ENCODE assay signal across 10 cellular contexts in genomic region chr3:31522152-31522551, GRCh38. TPM values are rescaled to one million over a fixed set of nuclear protein-coding genes. Genes with fewer than 3 reads are reported as not detected.
A peak's percentile ranks its signal among the peaks of the same experiment; 100 is the strongest.
DNase-seq lines count a peak whose midpoint lies in the region; ATAC-seq and TF ChIP-seq lines count a peak whose summit lies in the region.
"Had no signal": no experiment of that assay in that cellular context is flagged by ENCODE, and none has a peak within 500 bp of the region (broad histone marks: within the 10 kb centered on the region; RNA-seq: fewer than 3 reads in every experiment).

No MANE protein-coding gene starts in this region.

- peak overlapping the region; percentile 73 for H3K4me2 ChIP-seq in Loucy (ENCODE audit: low read depth, low read length, poor library complexity, severe bottlenecking)

- peak; percentile 72 for DNase-seq in CD14-positive monocyte (ENCODE audit: low spot score)
- no peak for DNase-seq in activated naive CD8-positive, alpha-beta T cell treated with anti-CD3 and anti-CD28 coated beads, Interleukin-2, amount 10 ng/mL, durations not matched to agents 7 days and 5 days
- no peak for DNase-seq in NCI-H82 treated with DMSO at 0.1 percent for 48 hours (lab: John Stamatoyannopoulos, UW; ENCODE audit: unreplicated experiment)
- DNase-seq in A673 (ENCODE audit: low spot score), result no peak
- DNase-seq: caudate nucleus, SHP77 had no signal

- peak overlapping the region; percentile 61 to 91 (median 87) for H3K27ac Mint-ChIP-seq in CD14-positive monocyte
- peak overlapping the region; percentile 82 for H3K27ac Mint-ChIP-seq in activated naive CD8-positive, alpha-beta T cell treated with anti-CD3 and anti-CD28 coated beads, Interleukin-2, amount 10 ng/mL, durations not matched to agents 7 days and 5 days

- H3K9me3 Mint-ChIP-seq in CD14-positive monocyte, result no peaks in the 10 kb centered on the region
- H3K9me3 Mint-ChIP-seq in activated naive CD8-positive, alpha-beta T cell treated with anti-CD3 and anti-CD28 coated beads, Interleukin-2, amount 10 ng/mL, durations not matched to agents 7 days and 5 days, result peaks cover 3% of the 10 kb centered on the region

- no peaks in the 10 kb centered on the region for H3K9me2 ChIP-seq in Loucy (replicated peaks; ENCODE audit: low read depth, low read length)

- H3K27me3 ChIP-seq in Loucy (ENCODE audit: insufficient read depth, low read length, poor library complexity, severe bottlenecking) (no peaks in the 10 kb centered on the region), A673 (replicated peaks; ENCODE audit: insufficient read depth, low read depth, low read length, poor library complexity) (no peaks in the 10 kb centered on the region)

- peak overlapping the region; percentile 55 for H3K4me3 ChIP-seq in Loucy (ENCODE audit: low read length, poor library complexity, severe bottlenecking)
- H3K4me3 ChIP-seq in A673 (ENCODE audit: low read depth, low read length, poor library complexity, severe bottlenecking), result no peak overlapping the region

- H3K9me3 ChIP-seq in Loucy (ENCODE audit: insufficient read depth, low read depth, low read length) (no peaks in the 10 kb centered on the region), A673 (ENCODE audit: low read depth, low read length, poor library complexity, severe bottlenecking) (no peaks in the 10 kb centered on the region)

- H3K9ac ChIP-seq in Loucy (ENCODE audit: low read depth, low read length, poor library complexity, severe bottlenecking), result peak overlapping the region; percentile 59

- CTCF ChIA-PET in A673 (lab: Charles Lee), result no interaction called here

- H3K36me3 Mint-ChIP-seq in CD14-positive monocyte, result no peaks in the 10 kb centered on the region
- H3K36me3 Mint-ChIP-seq in activated naive CD8-positive, alpha-beta T cell treated with anti-CD3 and anti-CD28 coated beads, Interleukin-2, amount 10 ng/mL, durations not matched to agents 7 days and 5 days, result peaks cover 6% of the 10 kb centered on the region

- H4K20me1 ChIP-seq in Loucy (ENCODE audit: insufficient read depth, low read length, poor library complexity, severe bottlenecking), result no peaks in the 10 kb centered on the region

- H3K4me3 Mint-ChIP-seq in CD14-positive monocyte, result peak overlapping the region; percentile 2 to 55
- peak overlapping the region; percentile 32 for H3K4me3 Mint-ChIP-seq in activated naive CD8-positive, alpha-beta T cell treated with anti-CD3 and anti-CD28 coated beads, Interleukin-2, amount 10 ng/mL, durations not matched to agents 7 days and 5 days

- H3K4me1 Mint-ChIP-seq in CD14-positive monocyte, result peaks cover 12% of the 10 kb centered on the region
- H3K4me1 Mint-ChIP-seq in activated naive CD8-positive, alpha-beta T cell treated with anti-CD3 and anti-CD28 coated beads, Interleukin-2, amount 10 ng/mL, durations not matched to agents 7 days and 5 days, result peaks cover 20% of the 10 kb centered on the region

- TF ChIP-seq CTCF in CD14-positive monocyte (IDR thresholded peaks at IDR 0.05), result no peak
- TF ChIP-seq CTCF in Loucy (conservative IDR thresholded peaks at IDR 0.05; ENCODE audit: low read length), result no peak
- TF ChIP-seq CTCF in A673 (conservative IDR thresholded peaks at IDR 0.05; ENCODE audit: low read depth, low read length), result no peak

- intact Hi-C loops in CD14-positive monocyte (cut with micrococcal nuclease), result loop anchor here in 1 of 2 donors (10.0 kb wide), 2 partner anchors 53 to 267 kb away; no protein-coding TSS in a partner anchor
- intact Hi-C loops in A673 (cut with micrococcal nuclease; ENCODE audit: unreplicated experiment), result no loop called here

- H2AFZ ChIP-seq in Loucy (ENCODE audit: low read length), result no peak overlapping the region

- H3K27me3 Mint-ChIP-seq in CD14-positive monocyte (ENCODE audit: low read depth in 3 of 3), result no peaks in the 10 kb centered on the region
- no peaks in the 10 kb centered on the region for H3K27me3 Mint-ChIP-seq in activated naive CD8-positive, alpha-beta T cell treated with anti-CD3 and anti-CD28 coated beads, Interleukin-2, amount 10 ng/mL, durations not matched to agents 7 days and 5 days

- POLR2A ChIA-PET in activated naive CD8-positive, alpha-beta T cell treated with anti-CD3 and anti-CD28 coated beads, Interleukin-2, amount 10 ng/mL, durations not matched to agents 7 days and 5 days (lab: Charles Lee), result interaction anchor here (0.8 to 4.6 kb wide), 2 partner anchors 10 to 13 kb away, joined by 7 to 58 read pairs; partner anchors contain the start of gene STT3B
- POLR2A ChIA-PET in A673 (lab: Charles Lee; ENCODE audit: low non-redundant PET), result no interaction called here

- H3K79me2 ChIP-seq in Loucy (ENCODE audit: insufficient read depth, low read length), result peaks cover 32% of the 10 kb centered on the region

- H3K36me3 ChIP-seq in Loucy (ENCODE audit: insufficient read depth, low read length), result no peaks in the 10 kb centered on the region
- H3K36me3 ChIP-seq in A673 (ENCODE audit: insufficient read depth, low read length, poor library complexity, severe bottlenecking), result no peaks in the 10 kb centered on the region

- peak; percentile 68 for ATAC-seq in GM19043 (IDR thresholded peaks at IDR 0.05; ENCODE audit: low read depth, unreplicated experiment)
- peak; percentile 100 for ATAC-seq in activated naive CD8-positive, alpha-beta T cell treated with anti-CD3 and anti-CD28 coated beads, Interleukin-2, amount 10 ng/mL, durations not matched to agents 7 days and 5 days (ENCODE audit: low read depth)
- no peak for ATAC-seq in GM18502 (IDR thresholded peaks at IDR 0.05; ENCODE audit: poor library complexity, unreplicated experiment)
- ATAC-seq in HG03457 (IDR thresholded peaks at IDR 0.05; ENCODE audit: unreplicated experiment), result no peak

- H3K27ac ChIP-seq in A673 (ENCODE audit: low read depth, low read length, poor library complexity, severe bottlenecking), result no peak overlapping the region

- no TSS peak for BruUV-seq in A673 (replicated peaks; lab: Mats Ljungman, UMichigan)

- H3K4me1 ChIP-seq in Loucy (ENCODE audit: insufficient read depth, low read length, poor library complexity, severe bottlenecking) (peaks cover 34% of the 10 kb centered on the region), A673 (ENCODE audit: insufficient read depth, low read length, poor library complexity, severe bottlenecking) (no peaks in the 10 kb centered on the region)

- H3F3A ChIP-seq in Loucy (ENCODE audit: low read depth), result peaks cover 3% of the 10 kb centered on the region; the same call in 1 of the 2 replicates

RNA-seq across cellular contexts. Expression of gene STT3B, which starts 10.6 kb away (rescaled TPM):
- 10 to 100 TPM; 86.3 to 97.0 TPM for polyA plus RNA-seq in CD14-positive monocyte
- 100 to 1,000 TPM; 123 to 131 TPM for total RNA-seq in activated naive CD8-positive, alpha-beta T cell treated with anti-CD3 and anti-CD28 coated beads, Interleukin-2, amount 10 ng/mL, durations not matched to agents 7 days and 5 days
- total RNA-seq in A673 (2021), result 129 and 137 TPM in 2 replicates

Comparison
In these comparisons a context has a peak if more than half of its experiments do, and no peak if none do; other contexts are left out.
1. ATAC-seq: peak in GM19043 (single experiment) and activated naive CD8-positive, alpha-beta T cell treated with anti-CD3 and anti-CD28 coated beads, Interleukin-2, amount 10 ng/mL, durations not matched to agents 7 days and 5 days (single experiment); none in GM18502 (single experiment) and HG03457 (single experiment).